ENCODE assay signal across 1 cellular context in genomic region chr12:123363743-123364531, GRCh38.
TF ChIP-seq lines count a peak whose summit lies in the region.

No MANE protein-coding gene starts in this region.

TF ChIP-seq in HepG2, 621 proteins besides CTCF, POLR2A, EP300 and RAD21 (continued from another document):
- TF ChIP-seq, protein P1, sequence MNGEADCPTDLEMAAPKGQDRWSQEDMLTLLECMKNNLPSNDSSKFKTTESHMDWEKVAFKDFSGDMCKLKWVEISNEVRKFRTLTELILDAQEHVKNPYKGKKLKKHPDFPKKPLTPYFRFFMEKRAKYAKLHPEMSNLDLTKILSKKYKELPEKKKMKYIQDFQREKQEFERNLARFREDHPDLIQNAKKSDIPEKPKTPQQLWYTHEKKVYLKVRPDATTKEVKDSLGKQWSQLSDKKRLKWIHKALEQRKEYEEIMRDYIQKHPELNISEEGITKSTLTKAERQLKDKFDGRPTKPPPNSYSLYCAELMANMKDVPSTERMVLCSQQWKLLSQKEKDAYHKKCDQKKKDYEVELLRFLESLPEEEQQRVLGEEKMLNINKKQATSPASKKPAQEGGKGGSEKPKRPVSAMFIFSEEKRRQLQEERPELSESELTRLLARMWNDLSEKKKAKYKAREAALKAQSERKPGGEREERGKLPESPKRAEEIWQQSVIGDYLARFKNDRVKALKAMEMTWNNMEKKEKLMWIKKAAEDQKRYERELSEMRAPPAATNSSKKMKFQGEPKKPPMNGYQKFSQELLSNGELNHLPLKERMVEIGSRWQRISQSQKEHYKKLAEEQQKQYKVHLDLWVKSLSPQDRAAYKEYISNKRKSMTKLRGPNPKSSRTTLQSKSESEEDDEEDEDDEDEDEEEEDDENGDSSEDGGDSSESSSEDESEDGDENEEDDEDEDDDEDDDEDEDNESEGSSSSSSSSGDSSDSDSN (CRISPR knock-in tag; IDR thresholded peaks at IDR 0.05): no peak; the same call in 1 of the 2 replicates
- no peak for TF ChIP-seq PHF5A (CRISPR knock-in tag; IDR thresholded peaks at IDR 0.05; ENCODE audit: low read depth, unreplicated experiment)
- TF ChIP-seq, protein P2, sequence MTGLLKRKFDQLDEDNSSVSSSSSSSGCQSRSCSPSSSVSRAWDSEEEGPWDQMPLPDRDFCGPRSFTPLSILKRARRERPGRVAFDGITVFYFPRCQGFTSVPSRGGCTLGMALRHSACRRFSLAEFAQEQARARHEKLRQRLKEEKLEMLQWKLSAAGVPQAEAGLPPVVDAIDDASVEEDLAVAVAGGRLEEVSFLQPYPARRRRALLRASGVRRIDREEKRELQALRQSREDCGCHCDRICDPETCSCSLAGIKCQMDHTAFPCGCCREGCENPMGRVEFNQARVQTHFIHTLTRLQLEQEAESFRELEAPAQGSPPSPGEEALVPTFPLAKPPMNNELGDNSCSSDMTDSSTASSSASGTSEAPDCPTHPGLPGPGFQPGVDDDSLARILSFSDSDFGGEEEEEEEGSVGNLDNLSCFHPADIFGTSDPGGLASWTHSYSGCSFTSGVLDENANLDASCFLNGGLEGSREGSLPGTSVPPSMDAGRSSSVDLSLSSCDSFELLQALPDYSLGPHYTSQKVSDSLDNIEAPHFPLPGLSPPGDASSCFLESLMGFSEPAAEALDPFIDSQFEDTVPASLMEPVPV (CRISPR knock-in tag; IDR thresholded peaks at IDR 0.05): peak; percentile 39; the same call in 1 of the 2 replicates
- 0 out of 2 replicates have a peak, but pooled peaks have one; percentile 45 for TF ChIP-seq MTF1 (CRISPR knock-in tag; IDR thresholded peaks at IDR 0.05)
- no peak for TF ChIP-seq SRSF1 (optimal IDR thresholded peaks at IDR 0.05; ENCODE audit: low read depth, low read length)
- TF ChIP-seq ZFP90 (CRISPR knock-in tag; IDR thresholded peaks at IDR 0.05; ENCODE audit: borderline replicate concordance): no peak
- TF ChIP-seq, protein P3, sequence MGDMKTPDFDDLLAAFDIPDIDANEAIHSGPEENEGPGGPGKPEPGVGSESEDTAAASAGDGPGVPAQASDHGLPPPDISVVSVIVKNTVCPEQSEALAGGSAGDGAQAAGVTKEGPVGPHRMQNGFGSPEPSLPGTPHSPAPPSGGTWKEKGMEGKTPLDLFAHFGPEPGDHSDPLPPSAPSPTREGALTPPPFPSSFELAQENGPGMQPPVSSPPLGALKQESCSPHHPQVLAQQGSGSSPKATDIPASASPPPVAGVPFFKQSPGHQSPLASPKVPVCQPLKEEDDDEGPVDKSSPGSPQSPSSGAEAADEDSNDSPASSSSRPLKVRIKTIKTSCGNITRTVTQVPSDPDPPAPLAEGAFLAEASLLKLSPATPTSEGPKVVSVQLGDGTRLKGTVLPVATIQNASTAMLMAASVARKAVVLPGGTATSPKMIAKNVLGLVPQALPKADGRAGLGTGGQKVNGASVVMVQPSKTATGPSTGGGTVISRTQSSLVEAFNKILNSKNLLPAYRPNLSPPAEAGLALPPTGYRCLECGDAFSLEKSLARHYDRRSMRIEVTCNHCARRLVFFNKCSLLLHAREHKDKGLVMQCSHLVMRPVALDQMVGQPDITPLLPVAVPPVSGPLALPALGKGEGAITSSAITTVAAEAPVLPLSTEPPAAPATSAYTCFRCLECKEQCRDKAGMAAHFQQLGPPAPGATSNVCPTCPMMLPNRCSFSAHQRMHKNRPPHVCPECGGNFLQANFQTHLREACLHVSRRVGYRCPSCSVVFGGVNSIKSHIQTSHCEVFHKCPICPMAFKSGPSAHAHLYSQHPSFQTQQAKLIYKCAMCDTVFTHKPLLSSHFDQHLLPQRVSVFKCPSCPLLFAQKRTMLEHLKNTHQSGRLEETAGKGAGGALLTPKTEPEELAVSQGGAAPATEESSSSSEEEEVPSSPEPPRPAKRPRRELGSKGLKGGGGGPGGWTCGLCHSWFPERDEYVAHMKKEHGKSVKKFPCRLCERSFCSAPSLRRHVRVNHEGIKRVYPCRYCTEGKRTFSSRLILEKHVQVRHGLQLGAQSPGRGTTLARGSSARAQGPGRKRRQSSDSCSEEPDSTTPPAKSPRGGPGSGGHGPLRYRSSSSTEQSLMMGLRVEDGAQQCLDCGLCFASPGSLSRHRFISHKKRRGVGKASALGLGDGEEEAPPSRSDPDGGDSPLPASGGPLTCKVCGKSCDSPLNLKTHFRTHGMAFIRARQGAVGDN (CRISPR knock-in tag; IDR thresholded peaks at IDR 0.05): peak; percentile 57
- TF ChIP-seq ZNF576 (CRISPR knock-in tag; IDR thresholded peaks at IDR 0.05): 0 out of 2 replicates have a peak, but pooled peaks have one; percentile 23
- TF ChIP-seq ZBTB14 (CRISPR knock-in tag; IDR thresholded peaks at IDR 0.05): 0 out of 2 replicates have a peak, but pooled peaks have one; percentile 25
- TF ChIP-seq YEATS4 (CRISPR knock-in tag; IDR thresholded peaks at IDR 0.05; ENCODE audit: borderline replicate concordance): peak; percentile 42; the same call in 1 of the 2 replicates
TF ChIP-seq in HepG2: peak in this region for 66.
